ENCODE assay signal across 17 cellular contexts in genomic region chr11:115548878-115549528, GRCh38. TPM values are rescaled to one million over a fixed set of nuclear protein-coding genes. Genes with fewer than 3 reads are reported as not detected.
DNase-seq lines count a peak whose midpoint lies in the region; ATAC-seq, FAIRE-seq and TF ChIP-seq lines count a peak whose summit lies in the region.
"Had no signal": no experiment of that assay in that cellular context is flagged by ENCODE, and none has a peak within 500 bp of the region (broad histone marks: within the 10 kb centered on the region; RNA-seq: fewer than 3 reads in every experiment).

No MANE protein-coding gene starts in this region.

- H4K20me1 ChIP-seq in GM12878 (ENCODE audit: control insufficient read depth, insufficient read depth): no peaks in the 10 kb centered on the region

- H3K79me2 ChIP-seq in GM12878 (ENCODE audit: control insufficient read depth, insufficient read depth, low read length): no peaks in the 10 kb centered on the region
- H3K79me2 ChIP-seq in mesendoderm (ENCODE audit: control insufficient read depth, insufficient read depth, low read length): no peaks in the 10 kb centered on the region

- WGBS in GM12878 (ENCODE audit: insufficient coverage, insufficient replicate concordance, low lambda C conversion rate, missing lambda C conversion rate): 19% methylated on average over 10 of the region's 10 CpGs
- WGBS in mesendoderm (ENCODE audit: extremely low coverage, insufficient coverage, low lambda C conversion rate): no CpG with 5 or more reads among the region's 10 CpGs

- no peak for TF ChIP-seq RAD21 in GM12878 (IDR thresholded peaks at IDR 0.05; ENCODE audit: insufficient read depth, low read depth, low read length)

- TF ChIP-seq CTCF in GM12878 (IDR thresholded peaks at IDR 0.05 in 2 of 3, conservative IDR thresholded peaks at IDR 0.05 in 1 of 3; ENCODE audit: control insufficient read depth in 2 of 3, extremely low read depth in 1 of 3, insufficient read depth in 1 of 3, low read depth in 3 of 3, low read length in 3 of 3): no peak

- H3K36me3 ChIP-seq in GM12878 (ENCODE audit: control insufficient read depth in 2 of 2, insufficient read depth in 2 of 2, low read length in 1 of 2): no peaks in the 10 kb centered on the region
- no peaks in the 10 kb centered on the region for H3K36me3 ChIP-seq in mesendoderm (ENCODE audit: control insufficient read depth, insufficient read depth, low read length)
- H3K36me3 ChIP-seq: ascending aorta had no signal

- H3K56ac ChIP-seq in mesendoderm (ENCODE audit: low read length): peak overlapping the region; percentile 62

- no peaks in the 10 kb centered on the region for H3K79me1 ChIP-seq in mesendoderm (ENCODE audit: low read length)

- TF ChIP-seq POLR2A in GM12878 (IDR thresholded peaks at IDR 0.05; ENCODE audit: low read depth, low read length): no peak

- no peak for TF ChIP-seq EP300 in GM12878 (IDR thresholded peaks at IDR 0.05; ENCODE audit: borderline replicate concordance in 1 of 2, control insufficient read depth in 1 of 2, low read depth in 2 of 2, low read length in 2 of 2)

- no peak overlapping the region for H3K4ac ChIP-seq in mesendoderm (ENCODE audit: low read depth, low read length)

- H3K18ac ChIP-seq in mesendoderm (ENCODE audit: low read length): no peak overlapping the region

- H2BK15ac ChIP-seq in mesendoderm (replicated peaks; ENCODE audit: low read depth): no peak overlapping the region

- ATAC-seq in GM12878 (peak; percentile 65), HG03108 (IDR thresholded peaks at IDR 0.05; ENCODE audit: unreplicated experiment) (no peak), HG02870 (IDR thresholded peaks at IDR 0.05; ENCODE audit: unreplicated experiment) (no peak)
- ATAC-seq: activated T-helper 17 cell treated with anti-CD3 and anti-CD28 coated beads, Interleukin-2, amount 50 U/mL, for 72 hours; naive thymus-derived CD8-positive, alpha-beta T cell; stimulated activated naive CD8-positive, alpha-beta T cell treated with anti-CD3 and anti-CD28 coated beads, Interleukin-15, Interleukin-2, amounts not matched to agents 100 U/mL and 50 U/mL, for 24 hours had no signal

- CTCF ChIA-PET in GM12878 (lab: Yijun Ruan, JAX): interaction anchor here (1.1 kb wide), 2 partner anchors 13 to 25 kb away, joined by 3 read pairs; no protein-coding TSS in a partner anchor

- no peak overlapping the region for H2AK5ac ChIP-seq in mesendoderm (ENCODE audit: low read length)

- no peaks in the 10 kb centered on the region for H3K4me1 ChIP-seq in GM12878 (ENCODE audit: control insufficient read depth, insufficient read depth, low read length)
- H3K4me1 ChIP-seq in mesendoderm (ENCODE audit: control insufficient read depth, low read depth, low read length): peaks cover 16% of the 10 kb centered on the region
- H3K4me1 ChIP-seq: ascending aorta had no signal

- no peak overlapping the region for H4K8ac ChIP-seq in mesendoderm (ENCODE audit: low read depth, low read length)

- intact Hi-C loops in GM12878 (cut with micrococcal nuclease; ENCODE audit: unreplicated experiment): no loop called here

- no peak overlapping the region for H3K23ac ChIP-seq in mesendoderm (ENCODE audit: low read length)

- no peak overlapping the region for H2BK5ac ChIP-seq in mesendoderm (ENCODE audit: low read length)

- BruUV-seq in GM12878 (replicated peaks; lab: Mats Ljungman, UMichigan): no TSS peak

- H3K27ac ChIP-seq in GM12878 (ENCODE audit: control insufficient read depth, insufficient read depth) (no peak overlapping the region), mesendoderm (ENCODE audit: low read depth, low read length) (no peak overlapping the region)
- H3K27ac ChIP-seq: ascending aorta had no signal

- in situ Hi-C loops in GM12878 (cut with MboI): no loop called here

- H3K27me3 ChIP-seq in GM12878 (replicated peaks in 1 of 2; ENCODE audit: control insufficient read depth in 2 of 2, insufficient read depth in 2 of 2, low read length in 1 of 2): no peaks in the 10 kb centered on the region
- H3K27me3 ChIP-seq in mesendoderm (ENCODE audit: insufficient read depth, low read length, poor library complexity): no peaks in the 10 kb centered on the region
- H3K27me3 ChIP-seq: ascending aorta had no signal

- H4K5ac ChIP-seq in mesendoderm (ENCODE audit: low read length): no peak overlapping the region

- RAD21 ChIA-PET in GM12878 (lab: Charles Lee; ENCODE audit: unreplicated experiment): no interaction called here

- SMC1A ChIA-PET in GM12878 (lab: Charles Lee; ENCODE audit: uncharacterized antibody, unreplicated experiment): interaction anchor here (0.8 to 1.7 kb wide), 4 partner anchors 10 to 223 kb away, joined by 3 read pairs; no protein-coding TSS in a partner anchor

- no peak for FAIRE-seq in GM12878 (lab: Jason Lieb, UNC)

- no peak overlapping the region for H3K4me3 ChIP-seq in GM12878
- H3K4me3 ChIP-seq in mesendoderm (ENCODE audit: low read length): no peak overlapping the region
- H3K4me3 ChIP-seq: ascending aorta had no signal

- DNase-seq in DMS153 treated with DMSO at 0.1 percent for 48 hours (lab: John Stamatoyannopoulos, UW; ENCODE audit: unreplicated experiment): peak; percentile 56
- peak; percentile 75 for DNase-seq in LoVo (ENCODE audit: low spot score)
- no peak for DNase-seq in GM12878 (ENCODE audit: low read depth, low spot score)
- peak; percentile 86 for DNase-seq in mesendoderm
- no peak for DNase-seq in occipital lobe (lab: John Stamatoyannopoulos, UW)
- no peak for DNase-seq in NCI-H2171 (lab: John Stamatoyannopoulos, UW)
- DNase-seq: dermis blood vessel endothelial cell; GF-D8; KBM-7; naive thymus-derived CD8-positive, alpha-beta T cell; NCI-H2107; stimulated activated naive CD8-positive, alpha-beta T cell treated with anti-CD3 and anti-CD28 coated beads, Interleukin-15, Interleukin-2, amounts not matched to agents 100 U/mL and 50 U/mL, for 24 hours; T-helper 2 cell had no signal

- no peak overlapping the region for H2AFZ ChIP-seq in GM12878 (ENCODE audit: control insufficient read depth, low read depth, low read length)

- H3K9ac ChIP-seq in GM12878 (ENCODE audit: control insufficient read depth, insufficient read depth, low read length): no peak overlapping the region
- H3K9ac ChIP-seq in mesendoderm (ENCODE audit: low read length): peak overlapping the region; percentile 22

- no peak overlapping the region for H2BK120ac ChIP-seq in mesendoderm (ENCODE audit: low read depth, low read length)

- no peaks in the 10 kb centered on the region for H3K9me3 ChIP-seq in GM12878 (replicated peaks; ENCODE audit: control insufficient read depth, insufficient read depth, low read length)
- H3K9me3 ChIP-seq: ascending aorta had no signal

- no peak overlapping the region for H3K4me2 ChIP-seq in GM12878 (ENCODE audit: control insufficient read depth, insufficient read depth)
- H3K4me2 ChIP-seq in mesendoderm (ENCODE audit: low read length): no peak overlapping the region

- POLR2A ChIA-PET in GM12878 (lab: Charles Lee): no interaction called here

TF ChIP-seq in GM12878, 131 proteins besides CTCF, POLR2A, EP300 and RAD21:
- no peak for TF ChIP-seq ZNF622 (IDR thresholded peaks at IDR 0.05)

RNA-seq across cellular contexts. Expression of gene CADM1, which starts 44.8 kb away (rescaled TPM):
- total RNA-seq in GM12878 (2013; cell fraction: nucleolus; rRNA removed): not detected in 2 replicates
- total RNA-seq in GM12878 (2014; rRNA removed) (0.06 TPM in 1 of 2 replicates, not detected in the other), GM12878 (2014; rRNA removed; fragmentation: Illumina TruSeq; extraction: Trizol) (0.09 TPM in 1 of 2 replicates, not detected in the other), GM12878 (2021) (0.13 and 0.38 TPM in 2 replicates), occipital lobe (248 TPM)
- 0.30 TPM for polyA plus RNA-seq in GM12878 (2011; ENCODE audit: low read depth)
- polyA plus RNA-seq in GM12878 (2011; rRNA removed) (0.20 and 0.48 TPM in 2 replicates), GM12878 (2014; fragmentation: Illumina TruSeq; extraction: Trizol) (0.03 and 0.16 TPM in 2 replicates), GM12878 (2014; fragmentation: Nextera tagmentation; extraction: Ambion mirVana) (not detected), GM12878 (2014; rRNA removed) (0.14 TPM in 1 of 2 replicates, not detected in the other), GM12878 (2016; fragmentation: Nextera tagmentation; extraction: Ambion mirVana) (under 1 TPM; 0.15 to 0.21 TPM)
- polyA plus RNA-seq in GM12878 (2011; cell fraction: cytosol; rRNA removed): 0.22 and 0.23 TPM in 2 replicates
- polyA plus RNA-seq in GM12878 (2011; cell fraction: nucleus; rRNA removed): 0.79 and 1.1 TPM in 2 replicates
- 0.54 and 0.73 TPM in 2 replicates for polyA plus RNA-seq in GM12878 (2012)
- 0.22 and 0.41 TPM in 2 replicates for polyA minus RNA-seq in GM12878 (2011; rRNA and poly(A)+ RNA removed)
- not detected in 2 replicates for polyA minus RNA-seq in GM12878 (2011; cell fraction: cytosol; rRNA and poly(A)+ RNA removed)
- polyA minus RNA-seq in GM12878 (2011; cell fraction: nucleus; rRNA and poly(A)+ RNA removed): 0.24 and 1.1 TPM in 2 replicates
- polyA plus RNA-seq in mesendoderm (2013, experiment 1 of 2): 11.2 TPM
- polyA plus RNA-seq in mesendoderm (2013, experiment 2 of 2): 12.3 TPM
- total RNA-seq: naive thymus-derived CD8-positive, alpha-beta T cell had no signal

Comparison
In these comparisons a context has a peak if more than half of its experiments do, and no peak if none do; other contexts are left out.
1. DNase-seq: peak in DMS153 treated with DMSO at 0.1 percent for 48 hours (single experiment), LoVo (single experiment) and mesendoderm (single experiment); none in GM12878 (single experiment), occipital lobe (single experiment) and NCI-H2171 (single experiment).
2. RNA of gene CADM1, which starts 44.8 kb away (total RNA-seq): 248 TPM in occipital lobe (single experiment); 0.06 to 0.38 TPM in GM12878; every median in the first group is over 100 times any median in the second.